In the genomic region with DNA sequence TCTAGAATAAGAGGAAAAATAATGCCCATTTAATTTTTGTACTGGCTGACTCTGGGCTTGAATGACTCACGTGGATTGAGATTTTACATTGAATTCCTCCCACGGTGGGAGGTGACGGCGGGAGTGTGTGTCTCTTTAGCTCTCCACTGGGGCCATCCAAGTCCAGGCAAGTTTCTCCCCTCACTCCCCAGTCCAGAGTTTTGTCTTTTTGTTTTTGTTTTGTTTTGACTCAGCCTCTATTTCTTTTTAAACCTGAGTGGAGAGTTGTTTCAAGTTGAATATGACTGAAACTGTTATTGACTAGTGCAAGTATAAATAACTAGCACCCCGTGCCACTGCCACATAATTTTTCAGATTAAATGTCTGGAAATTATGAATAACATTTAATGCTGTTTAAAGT, we compare ENCODE assay signal across 9 cellular contexts. TPM values are rescaled to one million over a fixed set of nuclear protein-coding genes. Genes with fewer than 3 reads are reported as not detected.
A peak's percentile ranks its signal among the peaks of the same experiment; 100 is the strongest.
DNase-seq lines count a peak whose midpoint lies in the region; ATAC-seq and TF ChIP-seq lines count a peak whose summit lies in the region.
"Had no signal": no experiment of that assay in that cellular context is flagged by ENCODE, and none has a peak within 500 bp of the region (broad histone marks: within the 10 kb centered on the region; RNA-seq: fewer than 3 reads in every experiment).

No MANE protein-coding gene starts in this region.

- H3K36me3 ChIP-seq in A673 (ENCODE audit: insufficient read depth, low read length, poor library complexity, severe bottlenecking) (no peaks in the 10 kb centered on the region), HUES6 (ENCODE audit: control insufficient read depth, insufficient read depth, low read length) (no peaks in the 10 kb centered on the region), sigmoid colon (no peaks in the 10 kb centered on the region), thyroid gland (no peaks in the 10 kb centered on the region)

- H3K9me3 Mint-ChIP-seq in dendritic cell treated with granulocyte-macrophage colony-stimulating factor and Interleukin-4, amounts not matched to agents 40 ng/mL and 50 ng/mL, for 4 days, result no peaks in the 10 kb centered on the region

- 62 to 77% methylated on average over 5 of the region's 5 CpGs for WGBS in sigmoid colon, 2 donors
- WGBS in thyroid gland, 2 donors, result 70 to 80% methylated on average over 5 of the region's 5 CpGs

- no peak overlapping the region for H3K9ac ChIP-seq in HUES6 (ENCODE audit: low read length)

- DNase-seq in A673 (ENCODE audit: low spot score), result peak; percentile 41
- no peak for DNase-seq in sigmoid colon
- no peak for DNase-seq in NCI-H187 treated with DMSO at 0.1 percent for 48 hours (lab: John Stamatoyannopoulos, UW)
- DNase-seq in HPDE6-E6E7 (ENCODE audit: extremely low spot score), result no peak
- no peak for DNase-seq in thyroid gland
- DNase-seq: PC-9 had no signal

- no peaks in the 10 kb centered on the region for H3K9me3 ChIP-seq in A673 (ENCODE audit: low read depth, low read length, poor library complexity, severe bottlenecking)
- no peaks in the 10 kb centered on the region for H3K9me3 ChIP-seq in HUES6 (ENCODE audit: control insufficient read depth, insufficient read depth, low read depth, low read length)
- no peaks in the 10 kb centered on the region for H3K9me3 ChIP-seq in sigmoid colon
- H3K9me3 ChIP-seq in thyroid gland, result no peaks in the 10 kb centered on the region

- POLR2A ChIA-PET in A673 (lab: Charles Lee; ENCODE audit: low non-redundant PET), result no interaction called here

- TF ChIP-seq CTCF in A673 (conservative IDR thresholded peaks at IDR 0.05; ENCODE audit: low read depth, low read length), result no peak
- no peak for TF ChIP-seq CTCF in sigmoid colon (IDR thresholded peaks at IDR 0.05)
- no peak for TF ChIP-seq CTCF in thyroid gland (IDR thresholded peaks at IDR 0.05)

- no peaks in the 10 kb centered on the region for H3K27me3 Mint-ChIP-seq in dendritic cell treated with granulocyte-macrophage colony-stimulating factor and Interleukin-4, amounts not matched to agents 40 ng/mL and 50 ng/mL, for 4 days

- no peaks in the 10 kb centered on the region for H3K36me3 Mint-ChIP-seq in dendritic cell treated with granulocyte-macrophage colony-stimulating factor and Interleukin-4, amounts not matched to agents 40 ng/mL and 50 ng/mL, for 4 days (ENCODE audit: low read depth)

- no peak for TF ChIP-seq EP300 in sigmoid colon (IDR thresholded peaks at IDR 0.05)

- ATAC-seq in GM19035 (IDR thresholded peaks at IDR 0.05; ENCODE audit: unreplicated experiment), result peak; percentile 63

- H3K4me3 Mint-ChIP-seq in dendritic cell treated with granulocyte-macrophage colony-stimulating factor and Interleukin-4, amounts not matched to agents 40 ng/mL and 50 ng/mL, for 4 days, result no peak overlapping the region

- TF ChIP-seq POLR2A in sigmoid colon (IDR thresholded peaks at IDR 0.05) (no peak), thyroid gland (IDR thresholded peaks at IDR 0.05) (no peak)

- peak overlapping the region; percentile 60 for H3K27ac ChIP-seq in A673 (ENCODE audit: low read depth, low read length, poor library complexity, severe bottlenecking)
- H3K27ac ChIP-seq in HUES6 (ENCODE audit: low read depth, low read length), result peak overlapping the region; percentile 43; the same call in 1 of the 2 replicates
- H3K27ac ChIP-seq in sigmoid colon, result peak overlapping the region in 2 of 4 donors; percentile 14 to 39
- peak overlapping the region in 1 of 3 donors; percentile 10 for H3K27ac ChIP-seq in thyroid gland
- H3K27ac ChIP-seq: PC-9 had no signal

- no TSS peak for BruUV-seq in A673 (replicated peaks; lab: Mats Ljungman, UMichigan)

- intact Hi-C loops in A673 (cut with micrococcal nuclease; ENCODE audit: unreplicated experiment) (no loop called here), sigmoid colon (cut with DNase I) (no loop called here), thyroid gland (cut with DNase I) (no loop called here)
- intact Hi-C loops in dendritic cell treated with granulocyte-macrophage colony-stimulating factor and Interleukin-4, amounts not matched to agents 40 ng/mL and 50 ng/mL, for 4 days (cut with micrococcal nuclease), result no loop called here

- CTCF ChIA-PET in A673 (lab: Charles Lee), result no interaction called here

- H3K4me1 ChIP-seq in A673 (ENCODE audit: insufficient read depth, low read length, poor library complexity, severe bottlenecking) (peaks cover 46% of the 10 kb centered on the region), HUES6 (ENCODE audit: control insufficient read depth, insufficient read depth, low read length) (peaks cover 42% of the 10 kb centered on the region), sigmoid colon (peaks cover 0 to 6% (median 0%) of the 10 kb centered on the region in 4 donors), thyroid gland (peaks cover 0 to 17% of the 10 kb centered on the region in 2 donors)

- H3K4me1 Mint-ChIP-seq in dendritic cell treated with granulocyte-macrophage colony-stimulating factor and Interleukin-4, amounts not matched to agents 40 ng/mL and 50 ng/mL, for 4 days (ENCODE audit: low read depth), result peaks cover 21% of the 10 kb centered on the region

- H3K27me3 ChIP-seq in A673 (replicated peaks; ENCODE audit: insufficient read depth, low read depth, low read length, poor library complexity), result no peaks in the 10 kb centered on the region
- H3K27me3 ChIP-seq in HUES6 (ENCODE audit: control insufficient read depth, insufficient read depth, low read length), result no peaks in the 10 kb centered on the region
- no peaks in the 10 kb centered on the region for H3K27me3 ChIP-seq in sigmoid colon
- no peaks in the 10 kb centered on the region for H3K27me3 ChIP-seq in thyroid gland

- peak overlapping the region; percentile 51 for H3K27ac Mint-ChIP-seq in dendritic cell treated with granulocyte-macrophage colony-stimulating factor and Interleukin-4, amounts not matched to agents 40 ng/mL and 50 ng/mL, for 4 days

- peak overlapping the region; percentile 9 for H3K4me3 ChIP-seq in A673 (ENCODE audit: low read depth, low read length, poor library complexity, severe bottlenecking)
- H3K4me3 ChIP-seq in HUES6 (ENCODE audit: low read depth, low read length), result no peak overlapping the region
- no peak overlapping the region for H3K4me3 ChIP-seq in sigmoid colon
- H3K4me3 ChIP-seq in thyroid gland (replicated peaks in 1 of 3), result no peak overlapping the region
- H3K4me3 ChIP-seq: PC-9 had no signal

RNA-seq across cellular contexts. Expression of a gene that starts 13.6 kb away (rescaled TPM):
- total RNA-seq in A673 (2021) (5.7 and 6.1 TPM in 2 replicates), sigmoid colon (10 to 100 TPM in 2 of 4 donors, 1 to 10 TPM in 2; 6.6 to 15.8 (median 9.4) TPM), thyroid gland (10 to 100 TPM in 3 of 4 donors, 1 to 10 TPM in 1; 9.0 to 28.5 (median 20.4) TPM)
- 1 to 10 TPM; 1.2 to 2.1 (median 1.9) TPM for polyA plus RNA-seq in sigmoid colon

RNA-seq across cellular contexts. Expression of a gene that starts 41.9 kb away (rescaled TPM):
- 5.8 and 7.9 TPM in 2 replicates for total RNA-seq in A673 (2021)
- total RNA-seq in sigmoid colon, result 1 to 10 TPM; 3.0 to 9.1 (median 5.5) TPM
- 1 to 10 TPM; 1.2 to 1.4 (median 1.3) TPM for polyA plus RNA-seq in sigmoid colon
- total RNA-seq in thyroid gland, result 1 to 10 TPM; 2.9 to 9.3 (median 6.6) TPM
